Comparison of ENCODE assay signal across 18 cellular contexts in the genomic region with DNA sequence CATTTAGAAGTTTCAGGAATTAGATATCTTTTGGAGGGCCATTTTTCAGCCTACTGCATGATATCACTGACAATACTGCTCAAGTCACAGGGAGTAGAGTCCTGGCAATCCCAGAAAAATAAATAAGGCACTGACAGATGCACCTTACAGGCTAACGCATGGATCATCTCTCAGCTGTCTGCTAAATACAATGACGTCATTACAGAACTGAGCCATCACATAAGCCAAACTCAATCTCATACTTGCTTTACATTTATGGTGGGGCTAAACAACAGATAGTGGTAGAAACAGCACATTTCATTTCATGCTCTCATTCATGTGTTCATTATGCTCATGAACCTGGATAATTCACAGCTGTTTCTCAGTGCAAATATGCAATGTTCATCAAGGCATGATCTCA.
"Had no signal": no experiment of that assay in that cellular context is flagged by ENCODE, and none has a peak within 500 bp of the region (broad histone marks: within the 10 kb centered on the region; RNA-seq: fewer than 3 reads in every experiment).

No MANE protein-coding gene starts in this region.

- H3K36me3 Mint-ChIP-seq: natural killer cell treated with Interleukin-12 subunit alpha and Interleukin-12 subunit beta and Interleukin-15 and Interleukin-18, amount 100 ng/mL, for 72 hours; stimulated activated naive B cell treated with anti-CD40 and anti-IgM and Interleukin-4, amounts not matched to agents 10 μg/mL and 1 μg/mL and 100 μg/mL, for 72 hours had no signal

- H3K4me3 ChIP-seq: gastrocnemius medialis, heart right ventricle, psoas muscle, sigmoid colon, tibial nerve had no signal

- H3K27ac ChIP-seq: brain microvascular endothelial cell, gastrocnemius medialis, heart right ventricle, psoas muscle, sigmoid colon, tibial nerve had no signal

- H3K27me3 ChIP-seq: brain microvascular endothelial cell, gastrocnemius medialis, heart right ventricle, sigmoid colon, tibial nerve had no signal

- H3K4me3 Mint-ChIP-seq: activated naive CD4-positive, alpha-beta T cell treated with anti-CD3 and anti-CD28 coated beads for 36 hours; activated T-helper 17 cell treated with anti-CD3 and anti-CD28 coated beads, Interleukin-2, amount 50 U/mL, for 72 hours; endodermal cell; natural killer cell treated with Interleukin-12 subunit alpha and Interleukin-12 subunit beta and Interleukin-15 and Interleukin-18, amount 100 ng/mL, for 72 hours; stimulated activated naive B cell treated with anti-CD40 and anti-IgM and Interleukin-4, amounts not matched to agents 10 μg/mL and 1 μg/mL and 100 μg/mL, for 72 hours had no signal

- H3K36me3 ChIP-seq: brain microvascular endothelial cell, gastrocnemius medialis, heart right ventricle, sigmoid colon, tibial nerve had no signal

- H3K27me3 Mint-ChIP-seq: activated T-helper 17 cell treated with anti-CD3 and anti-CD28 coated beads, Interleukin-2, amount 50 U/mL, for 72 hours; natural killer cell treated with Interleukin-12 subunit alpha and Interleukin-12 subunit beta and Interleukin-15 and Interleukin-18, amount 100 ng/mL, for 72 hours; stimulated activated naive B cell treated with anti-CD40 and anti-IgM and Interleukin-4, amounts not matched to agents 10 μg/mL and 1 μg/mL and 100 μg/mL, for 72 hours had no signal

- H3K4me1 Mint-ChIP-seq: activated T-helper 17 cell treated with anti-CD3 and anti-CD28 coated beads, Interleukin-2, amount 50 U/mL, for 72 hours; endodermal cell; stimulated activated naive B cell treated with anti-CD40 and anti-IgM and Interleukin-4, amounts not matched to agents 10 μg/mL and 1 μg/mL and 100 μg/mL, for 72 hours had no signal

- DNase-seq: activated CD4-positive, alpha-beta T cell treated with anti-CD3 and anti-CD28 coated beads, Interleukin-2, amount 50 U/mL, for 1 hour; activated naive CD4-positive, alpha-beta T cell treated with anti-CD3 and anti-CD28 coated beads for 36 hours; activated T-cell treated with anti-CD3 and anti-CD28 coated beads for 4 hours; brain microvascular endothelial cell; cerebellar nuclear complex; dermis blood vessel endothelial cell; endodermal cell; gastrocnemius medialis; heart right ventricle; islet precursor cell; occipital lobe; psoas muscle; sigmoid colon; stimulated activated CD4-positive, alpha-beta T cell treated with anti-CD3 and anti-CD28 coated beads, Interleukin-2, amount 100 ng/mL, for 24 hours; stimulated activated naive B cell treated with anti-CD40 and anti-IgM and Interleukin-4, amounts not matched to agents 10 μg/mL and 1 μg/mL and 100 μg/mL, for 72 hours had no signal

- H3K9me3 Mint-ChIP-seq: activated naive CD4-positive, alpha-beta T cell treated with anti-CD3 and anti-CD28 coated beads for 36 hours; endodermal cell had no signal

- ATAC-seq: activated T-helper 17 cell treated with anti-CD3 and anti-CD28 coated beads, Interleukin-2, amount 50 U/mL, for 72 hours; gastrocnemius medialis; natural killer cell treated with Interleukin-12 subunit alpha and Interleukin-12 subunit beta and Interleukin-15 and Interleukin-18, amount 100 ng/mL, for 72 hours; psoas muscle; stimulated activated naive B cell treated with anti-CD40 and anti-IgM and Interleukin-4, amounts not matched to agents 10 μg/mL and 1 μg/mL and 100 μg/mL, for 72 hours had no signal

- H3K4me1 ChIP-seq: gastrocnemius medialis, heart right ventricle, psoas muscle, sigmoid colon, tibial nerve had no signal

- H3K9me3 ChIP-seq: gastrocnemius medialis, heart right ventricle, psoas muscle, sigmoid colon, tibial nerve had no signal

- H3K27ac Mint-ChIP-seq: activated naive CD4-positive, alpha-beta T cell treated with anti-CD3 and anti-CD28 coated beads for 36 hours; activated T-helper 17 cell treated with anti-CD3 and anti-CD28 coated beads, Interleukin-2, amount 50 U/mL, for 72 hours; endodermal cell; natural killer cell treated with Interleukin-12 subunit alpha and Interleukin-12 subunit beta and Interleukin-15 and Interleukin-18, amount 100 ng/mL, for 72 hours; stimulated activated naive B cell treated with anti-CD40 and anti-IgM and Interleukin-4, amounts not matched to agents 10 μg/mL and 1 μg/mL and 100 μg/mL, for 72 hours had no signal
